8 cellular contexts compared by ENCODE assay signal in the genomic region with DNA sequence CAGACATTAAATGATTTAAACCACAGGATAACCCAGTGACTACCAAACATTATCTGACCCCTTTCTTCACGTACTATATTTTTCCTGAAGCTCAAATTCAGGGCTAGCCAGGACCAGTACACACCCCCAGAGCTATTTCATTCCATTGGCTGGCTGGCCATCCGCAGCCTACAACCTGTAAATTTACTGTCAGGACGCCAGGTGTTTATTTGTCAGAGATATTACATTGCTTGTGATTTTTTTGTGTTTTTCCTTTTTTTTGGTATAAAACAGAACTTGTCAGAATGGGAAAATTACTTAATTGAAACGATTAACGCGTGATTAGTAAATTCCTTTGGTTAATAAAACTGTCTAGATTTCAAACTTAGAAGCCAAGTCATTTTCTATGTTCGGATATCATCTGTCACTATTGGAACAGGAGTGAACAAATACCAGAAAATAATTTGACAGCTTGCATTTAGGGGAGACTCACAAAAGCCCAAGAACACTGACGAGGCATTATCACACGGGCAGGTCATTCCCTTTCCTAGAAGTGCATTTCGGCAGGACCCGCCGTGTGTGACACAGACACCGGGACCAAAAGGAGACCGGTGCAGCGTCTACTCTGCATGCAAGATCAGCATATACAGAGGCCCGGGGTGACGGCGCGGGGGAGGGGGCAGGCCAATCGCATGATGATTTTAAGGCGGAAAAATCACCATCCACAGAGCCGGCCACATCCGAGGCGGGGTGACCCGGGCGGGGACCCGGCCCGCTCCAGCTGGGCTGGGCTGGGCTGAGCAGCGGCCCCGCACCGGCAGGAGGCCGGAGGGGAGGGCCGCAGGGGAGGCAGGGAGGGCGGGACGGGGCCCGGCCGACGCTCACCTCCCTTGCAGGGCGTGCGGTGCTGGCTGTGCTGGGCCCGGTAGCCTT. TPM values are rescaled to one million over a fixed set of nuclear protein-coding genes. Genes with fewer than 3 reads are reported as not detected.
DNase-seq lines count a peak whose midpoint lies in the region; ATAC-seq and TF ChIP-seq lines count a peak whose summit lies in the region.

No MANE protein-coding gene starts in this region.

- peak overlapping the region; percentile 75 for H3K27ac ChIP-seq in cingulate gyrus (ENCODE audit: low read depth, low read length)

- peak; percentile 67 for DNase-seq in GM10266 (ENCODE audit: extremely low spot score)
- DNase-seq in H4 (ENCODE audit: low spot score) = peak; percentile 29
- peak; percentile 29 for DNase-seq in LoVo (ENCODE audit: low spot score)
- DNase-seq in activated CD4-positive, alpha-beta T cell treated with anti-CD3 and anti-CD28 coated beads for 48 hours = peak; percentile 88
- DNase-seq in left lobe of liver (ENCODE audit: low spot score) = peak; percentile 74
- DNase-seq in stimulated activated CD4-positive, alpha-beta T cell treated with anti-CD3 and anti-CD28 coated beads, Interleukin-2, amount 100 ng/mL, for 4 hours (ENCODE audit: low read depth) = peak; percentile 38
- no peak for DNase-seq in T1000 (lab: John Stamatoyannopoulos, UW)

- ATAC-seq in left lobe of liver = peak; percentile 15

- no peak for TF ChIP-seq CTCF in GM10266 (IDR thresholded peaks at IDR 0.05; ENCODE audit: control insufficient read depth, insufficient read depth, low read depth, missing control alignments)

RNA-seq across cellular contexts. Expression of a gene that starts 0.9 kb away (rescaled TPM):
- 111 and 119 TPM in 2 replicates for total RNA-seq in H4 (2014; rRNA removed; shearing (Covaris generic))
- total RNA-seq in left lobe of liver = 524 TPM

RNA-seq across cellular contexts. Expression of a gene that starts 1.3 kb away (rescaled TPM):
- 16.7 and 17.2 TPM in 2 replicates for total RNA-seq in H4 (2014; rRNA removed; shearing (Covaris generic))
- total RNA-seq in left lobe of liver = 26.7 TPM
